Comparison of ENCODE assay signal across 8 cellular contexts in the genomic region with DNA sequence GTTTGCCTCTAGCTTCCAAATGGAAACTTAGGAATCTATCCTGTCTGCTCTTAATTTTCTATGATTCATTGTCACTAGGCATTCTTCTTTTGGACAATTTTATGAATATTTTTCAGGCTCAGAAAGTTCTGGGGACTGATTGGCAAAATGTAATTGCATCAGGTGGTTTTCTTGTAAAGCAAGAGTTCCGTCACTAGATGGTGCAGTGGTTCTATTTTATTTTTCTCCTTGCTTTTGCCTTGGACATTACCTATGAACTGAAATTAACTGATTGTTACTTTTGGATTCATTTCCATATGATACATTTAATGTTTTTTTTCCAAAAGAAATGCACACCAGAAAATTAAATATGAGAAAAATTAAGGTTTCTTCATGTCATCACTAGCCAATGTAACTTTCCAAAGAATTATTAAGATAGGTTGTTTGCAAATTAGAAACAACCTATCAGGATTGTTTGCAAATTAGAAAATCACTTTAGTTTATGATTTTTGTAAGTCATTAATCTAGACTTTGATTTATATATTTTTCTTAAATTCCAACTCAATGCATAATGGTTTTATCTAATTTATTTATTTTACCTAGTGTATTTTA. TPM values are rescaled to one million over a fixed set of nuclear protein-coding genes. Genes with fewer than 3 reads are reported as not detected.
DNase-seq lines count a peak whose midpoint lies in the region; ATAC-seq and TF ChIP-seq lines count a peak whose summit lies in the region.

No MANE protein-coding gene starts in this region.

- peaks cover 31% of the 10 kb centered on the region for H3K4me1 Mint-ChIP-seq in CD14-positive monocyte

- RAD21 ChIA-PET in HCT116 (lab: Charles Lee; ENCODE audit: low non-redundant PET in 1 of 2, low total read pairs in 2 of 2, uncharacterized antibody in 2 of 2, unreplicated experiment in 2 of 2) = no interaction called here

- TF ChIP-seq CTCF in CD14-positive monocyte (IDR thresholded peaks at IDR 0.05) = peak; percentile 76
- TF ChIP-seq CTCF in HCT116 (IDR thresholded peaks at IDR 0.05 in 2 of 3, conservative IDR thresholded peaks at IDR 0.05 in 1 of 3; ENCODE audit: borderline replicate concordance in 1 of 3, insufficient read depth in 1 of 3, low read depth in 2 of 3, low read length in 2 of 3) = peak; percentile 48 to 76 (median 71)
- peak; percentile 29 to 70 (median 56) for TF ChIP-seq CTCF in esophagus squamous epithelium (IDR thresholded peaks at IDR 0.05)

- ATAC-seq in HCT116 (peak; percentile 63; the same call in 1 of the 2 replicates), HG03159 (IDR thresholded peaks at IDR 0.05; ENCODE audit: unreplicated experiment) (no peak), HG03108 (IDR thresholded peaks at IDR 0.05; ENCODE audit: unreplicated experiment) (no peak), HG02852 (IDR thresholded peaks at IDR 0.05; ENCODE audit: unreplicated experiment) (no peak)

- no peak overlapping the region for H3K27ac ChIP-seq in HCT116 (ENCODE audit: low read depth, low read length)
- no peak overlapping the region for H3K27ac ChIP-seq in esophagus squamous epithelium

- peak; percentile 75 for TF ChIP-seq RAD21 in HCT116 (IDR thresholded peaks at IDR 0.05; ENCODE audit: low read depth)

- no peaks in the 10 kb centered on the region for H3K79me2 ChIP-seq in HCT116 (ENCODE audit: insufficient read depth, low read length)

- H3K27me3 ChIP-seq in HCT116 (ENCODE audit: insufficient read depth, low read length) = no peaks in the 10 kb centered on the region
- H3K27me3 ChIP-seq in esophagus squamous epithelium = no peaks in the 10 kb centered on the region

- H3K36me3 ChIP-seq in HCT116 (ENCODE audit: control insufficient read depth in 1 of 2, insufficient read depth in 2 of 2, low read length in 2 of 2) = no peaks in the 10 kb centered on the region
- H3K36me3 ChIP-seq in esophagus squamous epithelium = no peaks in the 10 kb centered on the region

- no peaks in the 10 kb centered on the region for H3K9me3 Mint-ChIP-seq in CD14-positive monocyte

- no peak overlapping the region for H3K4me2 ChIP-seq in HCT116 (ENCODE audit: low read length)

- H3K36me3 Mint-ChIP-seq in CD14-positive monocyte = peaks cover 2 to 7% of the 10 kb centered on the region in 2 donors

- intact Hi-C loops in CD14-positive monocyte (cut with micrococcal nuclease) (no loop called here), HCT116 (cut with micrococcal nuclease) (loop anchor here (1.0 to 5.0 kb wide), 4 partner anchors 649 to 1307 kb away; no protein-coding TSS in a partner anchor), esophagus squamous epithelium (cut with DNase I) (loop anchor here (10.0 kb wide), 1 partner anchor 649 kb away; no protein-coding TSS in a partner anchor)

- POLR2A ChIA-PET in HCT116 (lab: Charles Lee) = no interaction called here

- BruUV-seq in HCT116 (replicated peaks; lab: Mats Ljungman, UMichigan) = no TSS peak

- H3K4me3 ChIP-seq in HCT116 (replicated peaks in 1 of 2; ENCODE audit: low read depth in 1 of 2, low read length in 2 of 2) (no peak overlapping the region), esophagus squamous epithelium (no peak overlapping the region)

- no peak overlapping the region for H3K9ac ChIP-seq in HCT116 (ENCODE audit: low read length)

- TF ChIP-seq POLR2A in HCT116 (IDR thresholded peaks at IDR 0.05; ENCODE audit: borderline replicate concordance, extremely low read depth, insufficient read depth, insufficient read length) (no peak), esophagus squamous epithelium (IDR thresholded peaks at IDR 0.05) (no peak)

- no peak overlapping the region for H3K4me3 Mint-ChIP-seq in CD14-positive monocyte

- peaks cover 0 to 2% (median 0%) of the 10 kb centered on the region in 3 donors for H3K27me3 Mint-ChIP-seq in CD14-positive monocyte (ENCODE audit: low read depth in 3 of 3)

- no peaks in the 10 kb centered on the region for H4K20me1 ChIP-seq in HCT116 (ENCODE audit: insufficient read depth)

- no peaks in the 10 kb centered on the region for H3K4me1 ChIP-seq in HCT116 (ENCODE audit: control insufficient read depth in 1 of 2, insufficient read depth in 2 of 2, low read length in 2 of 2)
- H3K4me1 ChIP-seq in esophagus squamous epithelium = peaks cover 0 to 8% (median 6%) of the 10 kb centered on the region in 3 donors

- CTCF ChIA-PET in HCT116 (lab: Charles Lee) = interaction anchor here (1.0 to 2.3 kb wide), 7 partner anchors 10 to 1018 kb away, joined by 3 to 9 read pairs (median 4); partner anchors contain the start of gene EDN1

- H3K9me3 ChIP-seq in HCT116 (ENCODE audit: control insufficient read depth in 1 of 2, insufficient read depth in 1 of 2, low read depth in 1 of 2, low read length in 2 of 2) (no peaks in the 10 kb centered on the region), esophagus squamous epithelium (no peaks in the 10 kb centered on the region)

- DNase-seq in CD14-positive monocyte (ENCODE audit: low spot score) = no peak
- DNase-seq in HCT116 (ENCODE audit: low read depth, low spot score) = peak; percentile 44
- DNase-seq in OCI-M1 (lab: John Stamatoyannopoulos, UW) = peak; percentile 72
- DNase-seq in esophagus squamous epithelium (lab: John Stamatoyannopoulos, UW) = no peak
- peak; percentile 15 for DNase-seq in putamen (ENCODE audit: low spot score)

- 0 to 3% methylated on average over 1 of the region's 1 CpG for WGBS in esophagus squamous epithelium, 2 donors

- no peaks in the 10 kb centered on the region for H3K9me2 ChIP-seq in HCT116 (ENCODE audit: insufficient read depth)

- no peak overlapping the region for H3K27ac Mint-ChIP-seq in CD14-positive monocyte

- no peak overlapping the region for H2AFZ ChIP-seq in HCT116 (ENCODE audit: low read depth, low read length, poor library complexity, severe bottlenecking)

TF ChIP-seq in HCT116, 20 proteins besides CTCF, POLR2A, EP300 and RAD21:
- TF ChIP-seq JUND (IDR thresholded peaks at IDR 0.05) (no peak), EZH2phosphoT487 (IDR thresholded peaks at IDR 0.05; ENCODE audit: borderline replicate concordance) (no peak)
- TF ChIP-seq, protein P1, sequence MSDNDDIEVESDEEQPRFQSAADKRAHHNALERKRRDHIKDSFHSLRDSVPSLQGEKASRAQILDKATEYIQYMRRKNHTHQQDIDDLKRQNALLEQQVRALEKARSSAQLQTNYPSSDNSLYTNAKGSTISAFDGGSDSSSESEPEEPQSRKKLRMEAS (IDR thresholded peaks at IDR 0.05) = no peak

RNA-seq across cellular contexts. Expression of gene TMEM170B, which starts 48.0 kb away (rescaled TPM):
- polyA plus RNA-seq in CD14-positive monocyte = 10 to 100 TPM; 11.7 to 19.7 TPM
- total RNA-seq in HCT116 (2021; ENCODE audit: unreplicated experiment) = 1.0 TPM
- polyA plus RNA-seq in HCT116 (2012) = 0.12 and 0.17 TPM in 2 replicates
- 1 to 10 TPM in 2 of 4 donors, under 1 TPM in 2; 0.57 to 2.7 (median 1.1) TPM for total RNA-seq in esophagus squamous epithelium

Comparison
In these comparisons a context has a peak if more than half of its experiments do, and no peak if none do; other contexts are left out.
1. DNase-seq: peak in HCT116 (single experiment), OCI-M1 (single experiment) and putamen (single experiment); none in CD14-positive monocyte (single experiment) and esophagus squamous epithelium (single experiment).
2. intact Hi-C loops: an anchor here in HCT116 (1.0 to 5.0 kb wide) and esophagus squamous epithelium (10.0 kb wide); none called in CD14-positive monocyte.
3. Peak in every context shown above with its lines, with median percentiles within 50 percentile points of each other: CTCF ChIP-seq.